In genomic region chr10:89173075-89173474, GRCh38 we compare ENCODE assay signal across 15 cellular contexts. TPM values are rescaled to one million over a fixed set of nuclear protein-coding genes. Genes with fewer than 3 reads are reported as not detected.
DNase-seq lines count a peak whose midpoint lies in the region; ATAC-seq, FAIRE-seq and TF ChIP-seq lines count a peak whose summit lies in the region.
"Had no signal": no experiment of that assay in that cellular context is flagged by ENCODE, and none has a peak within 500 bp of the region (broad histone marks: within the 10 kb centered on the region; RNA-seq: fewer than 3 reads in every experiment).

No MANE protein-coding gene starts in this region.

- no peak for TF ChIP-seq RAD21 in A549 (conservative IDR thresholded peaks at IDR 0.05 in 1 of 2, IDR thresholded peaks at IDR 0.05 in 1 of 2)

- TF ChIP-seq CTCF in A549 (IDR thresholded peaks at IDR 0.05) (no peak), H9 (conservative IDR thresholded peaks at IDR 0.05) (no peak), WTC11 (IDR thresholded peaks at IDR 0.05) (no peak), progenitor cell of endocrine pancreas (IDR thresholded peaks at IDR 0.05; ENCODE audit: unreplicated experiment) (no peak)

- no peak overlapping the region for H3K14ac ChIP-seq in H9 (ENCODE audit: insufficient read depth, low read length)

- FAIRE-seq in A549 (lab: Jason Lieb, UNC): no peak

- peak overlapping the region in 2 of 3 experiments; percentile 81 to 86; a peak in 4 of 7 replicates for H3K27ac Mint-ChIP-seq in H9
- H3K27ac Mint-ChIP-seq in WTC11: peak overlapping the region; percentile 19; the same call in 1 of the 2 replicates
- H3K27ac Mint-ChIP-seq in progenitor cell of endocrine pancreas: no peak overlapping the region
- H3K27ac Mint-ChIP-seq: CD8-positive, alpha-beta memory T cell had no signal

- H3K56ac ChIP-seq in H9 (ENCODE audit: insufficient read length, low read depth, low read length): no peak overlapping the region

- no peak overlapping the region for H3T11ph ChIP-seq in H9 (ENCODE audit: low read length)

- H4K20me1 ChIP-seq in H9 (ENCODE audit: control insufficient read depth, insufficient read depth, insufficient read length): no peaks in the 10 kb centered on the region

- no peak overlapping the region for H3K4ac ChIP-seq in H9 (ENCODE audit: low read depth, low read length)

- no peaks in the 10 kb centered on the region; the same call in 2 of the 3 replicates for H3K4me1 ChIP-seq in A549
- peaks cover 2% of the 10 kb centered on the region; the same call in 1 of the 2 replicates for H3K4me1 ChIP-seq in H9 (ENCODE audit: insufficient read depth, low read length)

- no peak overlapping the region for H3K18ac ChIP-seq in H9 (ENCODE audit: insufficient read length, low read depth, low read length)

- no peaks in the 10 kb centered on the region for H3K23me2 ChIP-seq in H9 (ENCODE audit: insufficient read length, low read depth, low read length, poor library complexity, severe bottlenecking)

- TF ChIP-seq POLR2A in A549 (IDR thresholded peaks at IDR 0.05; ENCODE audit: low read length): no peak

- no peak overlapping the region for H3K9ac ChIP-seq in H9 (ENCODE audit: extremely low read depth, insufficient read length, low read length)

- H3K4me1 Mint-ChIP-seq in H9: peaks cover 22% of the 10 kb centered on the region in 2 experiments
- peaks cover 18% of the 10 kb centered on the region for H3K4me1 Mint-ChIP-seq in WTC11
- H3K4me1 Mint-ChIP-seq in progenitor cell of endocrine pancreas (ENCODE audit: low read depth): no peaks in the 10 kb centered on the region
- H3K4me1 Mint-ChIP-seq: CD8-positive, alpha-beta memory T cell had no signal

- DNase-seq in A549 (ENCODE audit: low read depth in 1 of 2, low spot score in 1 of 2): no peak
- DNase-seq in H9: no peak
- no peak for DNase-seq in WTC11 (ENCODE audit: low spot score)
- peak; percentile 41 for DNase-seq in fibroblast of peridontal ligament (ENCODE audit: extremely low read depth)
- no peak for DNase-seq in progenitor cell of endocrine pancreas (ENCODE audit: low spot score, unreplicated experiment)
- DNase-seq in GOT3 (lab: John Stamatoyannopoulos, UW): no peak
- DNase-seq: ACHN; CD8-positive, alpha-beta memory T cell; DMS 273 treated with DMSO at 0.1 percent for 48 hours; KG1; MM.1S; NCI-H1105; NCI-H1694 treated with DMSO at 0.1 percent for 48 hours had no signal

- no peak overlapping the region for H2BK20ac ChIP-seq in H9 (ENCODE audit: low read depth, low read length, poor library complexity, severe bottlenecking)

- H4K91ac ChIP-seq in H9 (ENCODE audit: insufficient read length, low read depth, low read length): no peak overlapping the region

- no peak overlapping the region for H2AK5ac ChIP-seq in H9 (ENCODE audit: insufficient read length, low read length)

- H3K23ac ChIP-seq in H9 (ENCODE audit: insufficient read length, low read depth, low read length): no peak overlapping the region

- ATAC-seq in A549 (no peak), WTC11 (no peak), GM21825 (IDR thresholded peaks at IDR 0.05; ENCODE audit: unreplicated experiment) (no peak), HG03442 (IDR thresholded peaks at IDR 0.05; ENCODE audit: unreplicated experiment) (no peak)

- H3K27me3 ChIP-seq in H9 (ENCODE audit: insufficient read depth, low read length): no peaks in the 10 kb centered on the region

- H3K4me2 ChIP-seq in A549 (no peak overlapping the region), H9 (ENCODE audit: insufficient read depth, insufficient read length, low read length) (no peak overlapping the region)

- H2AFZ ChIP-seq in H9 (ENCODE audit: low read length): no peak overlapping the region

- H3K36me3 Mint-ChIP-seq in H9 (ENCODE audit: insufficient read depth in 1 of 3, low read depth in 3 of 3) (no peaks in the 10 kb centered on the region), WTC11 (no peaks in the 10 kb centered on the region), progenitor cell of endocrine pancreas (ENCODE audit: insufficient read depth) (no peaks in the 10 kb centered on the region)
- H3K36me3 Mint-ChIP-seq: CD8-positive, alpha-beta memory T cell had no signal

- TF ChIP-seq EP300 in A549 (IDR thresholded peaks at IDR 0.05): no peak

- H2BK15ac ChIP-seq in H9 (ENCODE audit: low read depth, low read length): no peak overlapping the region

- H2BK5ac ChIP-seq in H9 (ENCODE audit: insufficient read length, low read length): no peak overlapping the region

- H3K4me3 ChIP-seq in A549: no peak overlapping the region

- H3K4me3 Mint-ChIP-seq in H9 (no peak overlapping the region), WTC11 (no peak overlapping the region), progenitor cell of endocrine pancreas (ENCODE audit: low read depth) (no peak overlapping the region)
- H3K4me3 Mint-ChIP-seq: CD8-positive, alpha-beta memory T cell had no signal

- H3K27ac ChIP-seq in A549 (no peak overlapping the region), H9 (ENCODE audit: insufficient read length, low read depth, low read length) (no peak overlapping the region)

- H3K27me3 Mint-ChIP-seq in H9 (ENCODE audit: low read depth): no peaks in the 10 kb centered on the region
- H3K27me3 Mint-ChIP-seq in WTC11 (ENCODE audit: low read depth): no peaks in the 10 kb centered on the region
- peaks cover 55% of the 10 kb centered on the region for H3K27me3 Mint-ChIP-seq in progenitor cell of endocrine pancreas

- no peaks in the 10 kb centered on the region for H3K79me1 ChIP-seq in H9 (ENCODE audit: insufficient read depth, low read depth, low read length, poor library complexity, severe bottlenecking)

- H4K8ac ChIP-seq in H9 (replicated peaks; ENCODE audit: insufficient read length, low read depth, low read length): no peak overlapping the region

- no peaks in the 10 kb centered on the region for H3K9me3 Mint-ChIP-seq in H9
- no peaks in the 10 kb centered on the region for H3K9me3 Mint-ChIP-seq in WTC11
- H3K9me3 Mint-ChIP-seq in progenitor cell of endocrine pancreas (ENCODE audit: low read depth): no peaks in the 10 kb centered on the region
- H3K9me3 Mint-ChIP-seq: CD8-positive, alpha-beta memory T cell had no signal

- H2BK120ac ChIP-seq in H9 (ENCODE audit: low read depth, low read length, poor library complexity, severe bottlenecking): no peak overlapping the region

- POLR2A ChIA-PET in A549 (lab: Yijun Ruan, JAX): no interaction called here
- POLR2A ChIA-PET in WTC11 (lab: Charles Lee): no interaction called here

- no peaks in the 10 kb centered on the region for H3K79me2 ChIP-seq in H9 (ENCODE audit: insufficient read depth, low read length)

- CTCF ChIA-PET in A549 (lab: Yijun Ruan, JAX): interaction anchor here (0.5 to 0.7 kb wide), 2 partner anchors 292 to 381 kb away, joined by 3 read pairs; no protein-coding TSS in a partner anchor
- CTCF ChIA-PET in WTC11 (lab: Charles Lee): no interaction called here

- H3K9me3 ChIP-seq in A549: no peaks in the 10 kb centered on the region
- H3K9me3 ChIP-seq in H9 (ENCODE audit: control insufficient read depth, low read depth, low read length): no peaks in the 10 kb centered on the region

- H4K5ac ChIP-seq in H9 (ENCODE audit: insufficient read length, low read depth, low read length): no peak overlapping the region

- no peak overlapping the region for H2BK12ac ChIP-seq in H9 (ENCODE audit: insufficient read length, low read depth, low read length)

TF ChIP-seq in A549, 52 proteins besides CTCF, POLR2A, EP300 and RAD21:
- no peak for TF ChIP-seq PBX3 (IDR thresholded peaks at IDR 0.05)
- TF ChIP-seq MYC (IDR thresholded peaks at IDR 0.05; ENCODE audit: borderline replicate concordance, low read length): no peak
- peak; percentile 88 for TF ChIP-seq MAFK (IDR thresholded peaks at IDR 0.05; ENCODE audit: partially characterized antibody)

TF ChIP-seq in WTC11, 78 proteins besides CTCF, POLR2A, EP300 and RAD21 (continues in another document):
- TF ChIP-seq IRF1 (CRISPR knock-in tag; IDR thresholded peaks at IDR 0.05): no peak
- no peak for TF ChIP-seq E2F1 (CRISPR knock-in tag; IDR thresholded peaks at IDR 0.05)

RNA-seq across cellular contexts. Expression of gene CH25H, which starts 34.0 kb away (rescaled TPM):
- polyA plus RNA-seq in A549 (2011; rRNA removed): 0.05 TPM in 1 of 2 replicates, not detected in the other
- 0.03 TPM in 1 of 2 replicates, not detected in the other for polyA plus RNA-seq in A549 (2012; cell fraction: cytosol; rRNA removed)
- polyA plus RNA-seq in A549 (2012; cell fraction: nucleus; rRNA removed): not detected in 2 replicates
- polyA plus RNA-seq in A549 (2017; fragmentation: RNase III; extraction: RNeasy Plus Mini Kit Qiagen cat#74134 plus additional on column Dnase treatment): not detected in 3 replicates
- not detected in 2 replicates for polyA minus RNA-seq in A549 (2011; rRNA and poly(A)+ RNA removed)
- 0.88 and 1.0 TPM in 2 replicates for total RNA-seq in H9 (2021)
- 0.11 to 0.14 TPM in 2 of 3 replicates, not detected in the other for total RNA-seq in WTC11 (2021)
- total RNA-seq in progenitor cell of endocrine pancreas: not detected in 2 replicates
- total RNA-seq: CD8-positive, alpha-beta memory T cell had no signal
